ENCODE assay signal across 1 cellular context in the genomic region with DNA sequence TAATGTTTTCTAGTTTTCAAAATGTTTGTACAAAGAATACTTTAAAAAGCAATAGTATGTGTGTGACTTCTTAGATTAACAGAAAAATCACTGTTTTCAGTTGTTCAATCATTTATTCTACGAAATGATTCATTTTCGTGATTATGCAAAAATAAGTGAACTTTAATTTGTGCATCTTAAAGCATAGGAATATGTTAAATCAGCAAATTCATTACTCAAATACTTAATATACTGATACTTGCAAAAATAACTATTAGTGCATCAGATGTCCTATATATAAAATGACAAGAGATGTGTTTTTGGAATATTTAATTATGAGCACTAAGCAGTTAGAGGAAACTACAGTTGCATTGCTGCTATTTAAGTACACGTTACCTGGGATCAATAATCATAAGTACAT.
TF ChIP-seq lines count a peak whose summit lies in the region.

No MANE protein-coding gene starts in this region.

TF ChIP-seq in K562, 482 proteins besides CTCF, POLR2A, EP300 and RAD21 (continued from another document):
- TF ChIP-seq, protein P1, sequence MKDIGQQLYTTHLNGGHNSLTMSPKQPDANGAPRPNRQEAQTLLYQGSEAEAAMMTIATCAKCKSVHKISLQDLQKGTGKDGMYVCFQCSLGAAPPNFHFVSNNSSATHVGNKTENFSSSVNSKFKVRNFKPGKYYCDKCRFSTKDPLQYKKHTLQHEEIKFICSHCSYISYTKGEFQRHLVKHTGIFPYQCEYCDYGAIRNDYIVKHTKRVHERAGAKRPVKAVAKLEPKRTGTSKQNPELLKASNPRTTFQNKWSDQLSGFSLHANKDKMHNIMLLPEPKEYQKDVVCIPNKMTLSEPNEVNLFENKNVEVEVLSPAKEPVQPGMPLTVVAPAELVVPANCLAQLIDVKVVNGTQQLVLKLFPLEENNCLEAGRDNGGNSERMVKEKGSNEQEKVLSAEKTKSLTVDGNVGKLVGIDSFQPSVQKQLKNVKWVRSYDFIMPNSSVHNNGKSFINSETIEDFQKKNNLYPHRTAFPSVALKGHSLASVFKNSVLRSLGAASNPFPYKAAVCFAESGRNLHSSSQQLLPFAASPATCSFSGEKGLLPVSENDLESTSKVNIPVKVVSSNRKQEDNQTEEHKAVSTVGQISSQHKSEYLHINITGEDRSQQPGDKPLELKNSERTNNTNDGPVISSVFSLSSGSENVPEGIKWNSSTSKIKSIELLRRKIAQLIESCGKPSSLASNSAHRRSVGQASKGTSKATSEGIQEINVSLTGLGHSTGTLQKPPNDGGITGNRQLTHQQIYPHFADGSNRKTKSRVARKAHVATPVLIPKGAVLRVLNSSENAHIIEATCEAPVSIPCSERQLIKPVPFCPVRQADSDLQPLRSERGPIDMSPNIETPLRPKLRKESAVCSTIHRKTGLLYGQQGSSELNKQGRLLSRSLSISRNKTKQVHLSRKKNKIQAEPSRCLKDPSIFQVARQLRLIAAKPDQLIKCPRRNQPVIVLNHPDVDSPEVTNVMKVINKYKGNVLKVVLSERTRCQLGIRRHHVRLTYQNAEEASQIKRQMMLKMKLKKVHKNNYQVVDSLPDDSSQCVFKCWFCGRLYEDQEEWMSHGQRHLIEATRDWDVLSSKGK (CRISPR knock-in tag; IDR thresholded peaks at IDR 0.05): no peak
- no peak for TF ChIP-seq ZNF124 (CRISPR knock-in tag; IDR thresholded peaks at IDR 0.05)
- TF ChIP-seq BRD9 (IDR thresholded peaks at IDR 0.05; ENCODE audit: low read depth, partially characterized antibody): no peak
- peak; percentile 47; the same call in 1 of the 2 replicates for TF ChIP-seq MAFG (tag; conservative IDR thresholded peaks at IDR 0.05)
- TF ChIP-seq FOS (IDR thresholded peaks at IDR 0.05; ENCODE audit: extremely low read depth, insufficient read length): no peak
- peak; percentile 85 for TF ChIP-seq ZNF316 (IDR thresholded peaks at IDR 0.05)
- no peak for TF ChIP-seq ZNF561 (CRISPR knock-in tag; conservative IDR thresholded peaks at IDR 0.05)
TF ChIP-seq in K562: peak in this region for 4.
